ENCODE assay signal across 8 cellular contexts in the genomic region with DNA sequence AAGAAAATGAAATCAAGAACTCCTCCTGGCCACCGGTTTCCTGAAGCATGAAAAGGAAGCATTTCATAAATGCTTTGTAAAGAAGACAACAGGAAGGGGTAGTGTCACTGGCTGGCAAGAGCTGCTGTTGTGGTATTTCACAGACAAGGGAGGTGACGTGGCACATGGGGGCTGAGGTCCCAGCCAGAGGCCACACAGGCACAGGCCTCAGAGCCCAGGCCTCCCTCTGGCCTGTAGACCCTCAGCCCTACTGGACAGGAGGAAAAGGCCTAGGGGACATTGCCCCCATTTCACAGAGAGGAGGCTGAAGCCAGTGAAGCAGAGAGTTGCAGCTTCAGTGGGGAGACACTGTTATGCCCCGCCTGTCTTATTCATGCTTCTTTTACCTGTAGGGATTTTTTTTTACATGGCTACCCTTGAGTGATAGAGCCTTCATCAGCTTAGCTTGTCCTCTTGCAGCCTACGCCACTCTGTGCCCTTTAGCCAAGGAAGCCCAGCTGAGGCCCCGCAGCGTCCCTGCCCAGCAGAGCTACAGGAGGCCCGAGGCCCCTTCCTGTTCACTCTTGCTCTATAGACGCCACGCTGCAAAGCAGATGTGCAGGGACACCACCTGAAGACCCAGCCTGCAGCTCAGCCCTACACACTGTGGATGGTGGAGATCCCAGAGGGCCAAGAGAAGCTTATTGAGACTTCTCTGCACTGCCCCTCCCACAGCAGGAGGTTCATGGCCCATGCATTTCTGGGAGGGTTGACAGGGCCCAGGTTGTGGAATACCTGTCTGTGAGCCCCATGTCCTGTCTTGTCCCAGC. TPM values are rescaled to one million over a fixed set of nuclear protein-coding genes. Genes with fewer than 3 reads are reported as not detected.
DNase-seq lines count a peak whose midpoint lies in the region; ATAC-seq and TF ChIP-seq lines count a peak whose summit lies in the region.

No MANE protein-coding gene starts in this region.

- H3K4me3 Mint-ChIP-seq in activated T-cell treated with anti-CD3 and anti-CD28 coated beads, Interleukin-2, amount 50 U/mL, for 24 hours: peak overlapping the region; percentile 27

- H3K27me3 Mint-ChIP-seq in activated T-cell treated with anti-CD3 and anti-CD28 coated beads, Interleukin-2, amount 50 U/mL, for 24 hours: no peaks in the 10 kb centered on the region

- H3K9me3 Mint-ChIP-seq in activated T-cell treated with anti-CD3 and anti-CD28 coated beads, Interleukin-2, amount 50 U/mL, for 24 hours: no peaks in the 10 kb centered on the region

- TF ChIP-seq POLR2A in gastroesophageal sphincter (IDR thresholded peaks at IDR 0.05): no peak

- H3K9me3 ChIP-seq in BLaER1 treated with 17β-estradiol and CSF1 and Interleukin-3, amounts not matched to agents 10 nM and 100 nM (replicated peaks in 1 of 11): 0 out of 22 replicates have a peak, but pooled peaks cover 0 to under 1% (median 0%) of the 10 kb centered on the region in 11 experiments
- no peaks in the 10 kb centered on the region for H3K9me3 ChIP-seq in gastroesophageal sphincter

- peak; percentile 55 for ATAC-seq in GM21381 (IDR thresholded peaks at IDR 0.05; ENCODE audit: unreplicated experiment)
- peak; percentile 41 for ATAC-seq in gastroesophageal sphincter
- no peak for ATAC-seq in GM21576 (IDR thresholded peaks at IDR 0.05; ENCODE audit: unreplicated experiment)

- peaks cover 60% of the 10 kb centered on the region for H3K36me3 Mint-ChIP-seq in activated T-cell treated with anti-CD3 and anti-CD28 coated beads, Interleukin-2, amount 50 U/mL, for 24 hours (ENCODE audit: low read depth)

- H3K27ac Mint-ChIP-seq in activated T-cell treated with anti-CD3 and anti-CD28 coated beads, Interleukin-2, amount 50 U/mL, for 24 hours: peak overlapping the region; percentile 95

- no peak for TF ChIP-seq EP300 in gastroesophageal sphincter (IDR thresholded peaks at IDR 0.05)

- H3K27me3 ChIP-seq in BLaER1 treated with 17β-estradiol and CSF1 and Interleukin-3, amounts not matched to agents 10 nM and 100 nM: no peaks in the 10 kb centered on the region
- H3K27me3 ChIP-seq in gastroesophageal sphincter: no peaks in the 10 kb centered on the region

- no peaks in the 10 kb centered on the region for H4K20me1 ChIP-seq in BLaER1 treated with 17β-estradiol and CSF1 and Interleukin-3, amounts not matched to agents 10 nM and 100 nM

- no peak for TF ChIP-seq CTCF in gastroesophageal sphincter (IDR thresholded peaks at IDR 0.05)

- peak overlapping the region; percentile 73 to 95 (median 90) for H3K9ac ChIP-seq in BLaER1 treated with 17β-estradiol and CSF1 and Interleukin-3, amounts not matched to agents 10 nM and 100 nM

- peaks cover 90 to 99% (median 95%) of the 10 kb centered on the region in 10 experiments for H3K4me1 ChIP-seq in BLaER1 treated with 17β-estradiol and CSF1 and Interleukin-3, amounts not matched to agents 10 nM and 100 nM
- H3K4me1 ChIP-seq in gastroesophageal sphincter: peaks cover 0 to 52% (median 32%) of the 10 kb centered on the region in 3 donors

- H3K4me2 ChIP-seq in BLaER1 treated with 17β-estradiol and CSF1 and Interleukin-3, amounts not matched to agents 10 nM and 100 nM: peak overlapping the region; percentile 80 to 98 (median 96)

- H3K27ac ChIP-seq in BLaER1 treated with 17β-estradiol and CSF1 and Interleukin-3, amounts not matched to agents 10 nM and 100 nM: peak overlapping the region; percentile 93 to 100 (median 97)
- H3K27ac ChIP-seq in gastroesophageal sphincter (peak overlapping the region in 3 of 4 donors; percentile 57 to 62 (median 60)), skin epidermis (peak overlapping the region; percentile 28 to 98 (median 83))

- peaks cover 0 to 24% (median 2%) of the 10 kb centered on the region in 11 experiments; a peak in 12 of 22 replicates for H3K36me3 ChIP-seq in BLaER1 treated with 17β-estradiol and CSF1 and Interleukin-3, amounts not matched to agents 10 nM and 100 nM
- peaks cover 0 to 57% of the 10 kb centered on the region in 2 donors for H3K36me3 ChIP-seq in gastroesophageal sphincter

- DNase-seq in LHCN-M2 (ENCODE audit: low read depth) (peak; percentile 65), NCI-H146 treated with DMSO at 0.1 percent for 48 hours (lab: John Stamatoyannopoulos, UW; ENCODE audit: unreplicated experiment) (no peak)
- peak; percentile 64 for DNase-seq in activated T-cell treated with anti-CD3 and anti-CD28 coated beads, Interleukin-2, amount 50 U/mL, for 24 hours

- peaks cover 88% of the 10 kb centered on the region for H3K4me1 Mint-ChIP-seq in activated T-cell treated with anti-CD3 and anti-CD28 coated beads, Interleukin-2, amount 50 U/mL, for 24 hours (ENCODE audit: low read depth)

- peak overlapping the region in 9 of 10 experiments; percentile 2 to 63 (median 40); a peak in 10 of 20 replicates for H3K4me3 ChIP-seq in BLaER1 treated with 17β-estradiol and CSF1 and Interleukin-3, amounts not matched to agents 10 nM and 100 nM
- H3K4me3 ChIP-seq in gastroesophageal sphincter (no peak overlapping the region), skin epidermis (no peak overlapping the region)

- WGBS in gastroesophageal sphincter (ENCODE audit: low coverage in 1 of 2), 2 donors: 29 to 50% methylated on average over 1 to 5 of the region's 9 CpGs

RNA-seq across cellular contexts. Expression of a gene that starts 33.8 kb away (rescaled TPM):
- total RNA-seq in LHCN-M2 (2014; rRNA removed): 17.8 and 20.3 TPM in 2 replicates
- polyA plus RNA-seq in LHCN-M2 (2012): 18.0 TPM
- total RNA-seq in gastroesophageal sphincter: 10 to 100 TPM; 10.9 to 74.3 (median 19.4) TPM

Comparison
In these comparisons a context has a peak if more than half of its experiments do, and no peak if none do; other contexts are left out.
1. H3K4me3 ChIP-seq: peak in BLaER1 treated with 17β-estradiol and CSF1 and Interleukin-3, amounts not matched to agents 10 nM and 100 nM (9 of 10); none in gastroesophageal sphincter (0 of 2) and skin epidermis (0 of 7).
2. Peak in every context shown above with its lines, with median percentiles within 50 percentile points of each other: H3K27ac ChIP-seq.